ENCODE assay signal across 20 cellular contexts in genomic region chr1:230900984-230901383, GRCh38.
"Had no signal": no experiment of that assay in that cellular context is flagged by ENCODE, and none has a peak within 500 bp of the region (broad histone marks: within the 10 kb centered on the region; RNA-seq: fewer than 3 reads in every experiment).

No MANE protein-coding gene starts in this region.

- H3K27ac ChIP-seq: cardiac muscle cell, epithelial cell of prostate, uterus, VCaP had no signal

- H3K27me3 ChIP-seq: cardiac muscle cell, uterus had no signal

- DNase-seq: activated CD4-positive, alpha-beta T cell treated with anti-CD3 and anti-CD28 coated beads, Interleukin-2, amount 50 U/mL, for 1 hour; activated CD4-positive, CD25-positive, alpha-beta regulatory T cell treated with anti-CD3 and anti-CD28 coated beads, Interleukin-2, amount 50 U/mL, for 72 hours; activated CD8-positive, alpha-beta memory T cell treated with anti-CD3 and anti-CD28 coated beads, Interleukin-2, amount 50 U/mL, for 4 hours; activated effector memory CD4-positive, alpha-beta T cell treated with anti-CD3 and anti-CD28 coated beads, Interleukin-2, amount 50 U/mL, for 16 hours; activated naive CD4-positive, alpha-beta T cell treated with anti-CD3 and anti-CD28 coated beads, Interleukin-2, amount 50 U/mL, for 16 hours; activated T-cell treated with anti-CD3 and anti-CD28 coated beads, Interleukin-2, amount 50 U/mL, for 48 hours; endodermal cell; foreskin fibroblast; midbrain; occipital lobe; stimulated activated CD4-positive, alpha-beta T cell treated with anti-CD3 and anti-CD28 coated beads, Interleukin-4, amount 100 ng/mL, for 4 hours; SW 1271; T-helper 2 cell; uterus had no signal

- H3K4me3 ChIP-seq: cardiac muscle cell, smooth muscle cell, uterus had no signal

- H3K36me3 ChIP-seq: cardiac muscle cell, uterus had no signal

- H3K9me3 ChIP-seq: uterus had no signal

- ATAC-seq: sciatic nerve; stimulated activated memory B cell treated with anti-CD40 and anti-IgM and Interleukin-4, amounts not matched to agents 10 μg/mL and 1 μg/mL and 100 μg/mL, for 72 hours had no signal

- H3K4me2 ChIP-seq: smooth muscle cell had no signal
